ENCODE assay signal across 8 cellular contexts in the genomic region with DNA sequence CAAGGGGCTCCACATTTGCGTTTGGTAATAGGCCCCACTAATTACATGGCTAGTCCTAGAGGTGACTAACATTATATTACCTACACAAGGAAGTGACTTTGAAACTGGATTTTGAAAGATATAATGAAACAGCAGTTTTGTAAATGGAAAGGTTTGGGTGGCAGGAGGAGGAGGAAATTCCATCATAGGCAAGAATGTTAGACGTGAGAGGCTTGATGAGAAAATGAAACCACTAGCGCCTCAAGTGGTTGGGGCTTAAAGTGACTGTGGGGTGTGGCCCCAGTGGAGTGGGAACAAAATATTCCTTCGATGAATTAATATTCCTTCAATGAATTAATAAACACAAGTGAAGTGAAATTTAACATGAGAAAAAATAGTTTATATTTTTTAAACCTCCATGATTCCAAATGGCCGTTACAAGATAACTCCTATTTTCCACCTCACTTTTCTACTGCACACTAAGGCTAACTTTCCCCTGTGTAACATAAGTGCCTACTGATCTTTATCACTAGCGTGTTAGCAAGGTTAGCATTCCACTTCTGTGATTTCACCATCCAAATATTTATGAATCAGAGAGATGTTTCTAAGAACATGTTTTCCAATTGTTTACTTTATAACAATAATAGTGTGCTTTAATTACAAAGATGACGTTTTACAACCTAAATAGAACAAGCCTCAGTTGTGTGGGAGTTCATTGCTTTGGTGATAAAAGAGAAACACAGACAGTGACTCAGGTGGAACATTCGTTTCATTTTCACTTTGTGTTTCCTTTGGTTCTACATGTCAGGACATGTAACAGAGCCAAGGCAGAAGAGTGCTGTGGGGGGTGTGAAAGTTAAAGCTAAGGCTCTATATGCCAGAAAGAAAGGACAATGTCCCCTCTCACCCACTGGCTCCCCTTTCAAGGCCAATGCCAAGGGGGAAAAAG. TPM values are rescaled to one million over a fixed set of nuclear protein-coding genes. Genes with fewer than 3 reads are reported as not detected.
A peak's percentile ranks its signal among the peaks of the same experiment; 100 is the strongest.
DNase-seq lines count a peak whose midpoint lies in the region; ATAC-seq and TF ChIP-seq lines count a peak whose summit lies in the region.

No MANE protein-coding gene starts in this region.

- H3K9me3 ChIP-seq in RWPE2 (ENCODE audit: severe bottlenecking) = no peaks in the 10 kb centered on the region
- no peaks in the 10 kb centered on the region for H3K9me3 ChIP-seq in breast epithelium
- no peaks in the 10 kb centered on the region for H3K9me3 ChIP-seq in uterus

- peaks cover 15% of the 10 kb centered on the region for H3K4me1 ChIP-seq in RWPE2 (ENCODE audit: insufficient read depth, poor library complexity, severe bottlenecking)
- no peaks in the 10 kb centered on the region for H3K4me1 ChIP-seq in breast epithelium
- H3K4me1 ChIP-seq in uterus = no peaks in the 10 kb centered on the region

- H3K27ac ChIP-seq in RWPE2 (ENCODE audit: poor library complexity, severe bottlenecking) (peak overlapping the region; percentile 71), breast epithelium (peak overlapping the region; percentile 83 to 85), uterus (peak overlapping the region; percentile 56 to 74)

- peak; percentile 93 for DNase-seq in DMS53 (lab: John Stamatoyannopoulos, UW)
- no peak for DNase-seq in RWPE2 (ENCODE audit: low spot score)
- peak in 1 of 2 donors; percentile 59 for DNase-seq in breast epithelium (ENCODE audit: low spot score in 2 of 2)
- peak; percentile 97 to 99 for DNase-seq in lung microvascular endothelial cell (ENCODE audit: low read depth in 2 of 2)
- no peak for DNase-seq in uterus
- no peak for DNase-seq in posterior cingulate gyrus

- ATAC-seq in GM19395 (IDR thresholded peaks at IDR 0.05; ENCODE audit: unreplicated experiment) (peak; percentile 95), HG03378 (IDR thresholded peaks at IDR 0.05; ENCODE audit: unreplicated experiment) (peak; percentile 93), RWPE2 (ENCODE audit: low read depth) (peak; percentile 86)

- H3K36me3 ChIP-seq in RWPE2 (ENCODE audit: low read depth) (no peaks in the 10 kb centered on the region), breast epithelium (no peaks in the 10 kb centered on the region), uterus (no peaks in the 10 kb centered on the region)

- TF ChIP-seq CTCF in RWPE2 (IDR thresholded peaks at IDR 0.05; ENCODE audit: poor library complexity, severe bottlenecking) (peak; percentile 63), breast epithelium (IDR thresholded peaks at IDR 0.05) (peak in 2 of 3 donors; percentile 34 to 71), uterus (IDR thresholded peaks at IDR 0.05) (peak in 3 of 4 experiments; percentile 13 to 33 (median 27))

- H3K27me3 ChIP-seq in RWPE2 (ENCODE audit: insufficient read depth, poor library complexity, severe bottlenecking) = no peaks in the 10 kb centered on the region
- no peaks in the 10 kb centered on the region for H3K27me3 ChIP-seq in breast epithelium
- no peaks in the 10 kb centered on the region for H3K27me3 ChIP-seq in uterus

- intact Hi-C loops in breast epithelium (cut with DNase I; ENCODE audit: low total_unique reads) = no loop called here
- intact Hi-C loops in uterus (cut with DNase I; ENCODE audit: low total_unique reads) = no loop called here
- intact Hi-C loops in posterior cingulate gyrus (cut with DNase I) = no loop called here

- H3K4me3 ChIP-seq in RWPE2 (ENCODE audit: severe bottlenecking) (no peak overlapping the region), breast epithelium (peak overlapping the region in 2 of 3 donors; percentile 20 to 30), uterus (no peak overlapping the region)

- TF ChIP-seq POLR2A in breast epithelium (IDR thresholded peaks at IDR 0.05) = no peak
- TF ChIP-seq POLR2A in uterus (IDR thresholded peaks at IDR 0.05) = no peak

RNA-seq across cellular contexts. Expression of gene ATF3, which starts 12.5 kb away (rescaled TPM):
- total RNA-seq in breast epithelium = 10 to 100 TPM in 2 of 3 donors, 1 to 10 TPM in 1; 6.7 to 90.9 (median 26.9) TPM
- 0.87 and 1.2 TPM in 2 replicates for total RNA-seq in lung microvascular endothelial cell
- total RNA-seq in uterus = 10 to 100 TPM in 3 of 4 donors, 1 to 10 TPM in 1; 1.8 to 42.6 (median 24.4) TPM

Comparison
In these comparisons a context has a peak if more than half of its experiments do, and no peak if none do; other contexts are left out.
1. DNase-seq: peak in DMS53 (single experiment) and lung microvascular endothelial cell (2 of 2); none in RWPE2 (single experiment), uterus (0 of 2) and posterior cingulate gyrus (0 of 10).
2. H3K4me3 ChIP-seq: peak in breast epithelium (2 of 3); none in RWPE2 (single experiment) and uterus (0 of 2).
3. Peak in every context shown above with its lines, with median percentiles within 50 percentile points of each other: ATAC-seq, H3K27ac ChIP-seq and CTCF ChIP-seq.